In the genomic region with DNA sequence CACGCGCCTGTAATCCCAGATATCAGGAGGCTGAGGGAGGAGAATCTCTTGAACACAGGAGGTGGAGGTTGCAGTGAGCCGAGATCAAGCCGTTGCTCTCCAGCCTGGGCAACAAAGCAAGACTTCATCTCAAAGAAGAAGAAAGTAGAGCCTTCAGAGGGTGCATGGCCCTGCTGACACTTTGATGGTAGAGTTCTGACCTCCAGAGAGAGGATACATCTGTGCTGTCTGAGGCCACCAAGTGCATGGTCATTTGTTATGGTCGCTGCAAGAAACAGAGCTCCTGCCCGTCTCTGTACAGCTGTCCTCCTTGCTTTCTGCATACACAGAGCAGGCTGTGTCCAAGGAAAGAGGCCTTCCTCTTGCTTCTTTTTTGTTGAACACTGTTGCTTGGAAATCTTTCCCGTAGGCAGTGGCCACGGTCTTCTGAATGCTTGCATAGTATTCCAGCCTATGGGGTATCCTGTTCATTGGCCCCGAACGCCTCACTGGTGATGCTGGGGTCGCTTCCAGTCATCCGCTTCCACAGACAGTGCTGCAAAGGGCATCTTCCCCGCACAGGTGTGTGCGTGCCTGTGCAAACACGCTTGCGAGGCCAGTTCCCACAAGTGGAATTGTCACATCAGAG, we compare ENCODE assay signal across 30 cellular contexts. TPM values are rescaled to one million over a fixed set of nuclear protein-coding genes. Genes with fewer than 3 reads are reported as not detected.
A peak's percentile ranks its signal among the peaks of the same experiment; 100 is the strongest.
DNase-seq lines count a peak whose midpoint lies in the region; ATAC-seq and TF ChIP-seq lines count a peak whose summit lies in the region.
"Had no signal": no experiment of that assay in that cellular context is flagged by ENCODE, and none has a peak within 500 bp of the region (broad histone marks: within the 10 kb centered on the region; RNA-seq: fewer than 3 reads in every experiment).

No MANE protein-coding gene starts in this region.

- no peaks in the 10 kb centered on the region for H3K4me1 ChIP-seq in Peyer's patch
- no peaks in the 10 kb centered on the region for H3K4me1 ChIP-seq in upper lobe of right lung
- H3K4me1 ChIP-seq: left lung, neural progenitor cell had no signal

- no peak overlapping the region for H3K27ac ChIP-seq in Peyer's patch
- H3K27ac ChIP-seq in upper lobe of right lung = no peak overlapping the region
- H3K27ac ChIP-seq: dorsolateral prefrontal cortex, left lung, neural progenitor cell, VCaP had no signal

- ATAC-seq in upper lobe of right lung (no peak), HG03139 (IDR thresholded peaks at IDR 0.05; ENCODE audit: unreplicated experiment) (no peak)
- ATAC-seq: left lung, right cardiac atrium had no signal

- H3K36me3 ChIP-seq in Peyer's patch (no peaks in the 10 kb centered on the region), upper lobe of right lung (no peaks in the 10 kb centered on the region)
- H3K36me3 ChIP-seq: left lung, neural progenitor cell had no signal

- peak; percentile 8 to 9 for DNase-seq in activated T-cell treated with anti-CD3 and anti-CD28 coated beads, Interleukin-2, amount 50 U/mL, for 48 hours
- DNase-seq in activated T-cell treated with anti-CD3 and anti-CD28 coated beads, Interleukin-2, amount 50 U/mL, for 1 hour = no peak
- peak in 2 of 3 donors; percentile 2 to 13 for DNase-seq in Peyer's patch
- peak; percentile 62 for DNase-seq in mesenteric fat pad (ENCODE audit: low spot score)
- peak; percentile 17 for DNase-seq in upper lobe of right lung
- no peak for DNase-seq in stimulated activated CD4-positive, alpha-beta T cell treated with anti-CD3 and anti-CD28 coated beads, Interleukin-4, amount 100 ng/mL, for 4 hours
- DNase-seq: activated CD4-positive, alpha-beta T cell treated with anti-CD3 and anti-CD28 coated beads, Interleukin-2, amount 10 ng/mL, durations not matched to agents 24 days and 14 days; activated naive CD4-positive, alpha-beta T cell treated with anti-CD3 and anti-CD28 coated beads, Interleukin-2, amount 10 ng/mL, durations not matched to agents 7 days and 5 days; AML-193; amniotic stem cell; cerebellar nuclear complex; DND-41; GF-D8; mesenchymal stem cell; NCI-H146; NCI-H2107; NCI-H446; NCI-H774; right cardiac atrium; SW 1271; trophoblast cell had no signal

- intact Hi-C loops in upper lobe of right lung (cut with DNase I) = no loop called here

- H3K9me3 ChIP-seq in Peyer's patch = no peaks in the 10 kb centered on the region
- no peaks in the 10 kb centered on the region for H3K9me3 ChIP-seq in upper lobe of right lung
- H3K9me3 ChIP-seq: left lung had no signal

- TF ChIP-seq CTCF in Peyer's patch (IDR thresholded peaks at IDR 0.05) = no peak
- TF ChIP-seq CTCF in upper lobe of right lung (IDR thresholded peaks at IDR 0.05) = no peak

- no peaks in the 10 kb centered on the region for H3K27me3 ChIP-seq in Peyer's patch
- peaks cover 18% of the 10 kb centered on the region for H3K27me3 ChIP-seq in upper lobe of right lung
- H3K27me3 ChIP-seq: neural progenitor cell had no signal

- no peak for TF ChIP-seq POLR2A in Peyer's patch (IDR thresholded peaks at IDR 0.05)

- H3K4me3 ChIP-seq in Peyer's patch (no peak overlapping the region), upper lobe of right lung (no peak overlapping the region)
- H3K4me3 ChIP-seq: dorsolateral prefrontal cortex, left lung, neural progenitor cell had no signal

RNA-seq across cellular contexts. Expression of a gene that starts 36.8 kb away (rescaled TPM):
- total RNA-seq in Peyer's patch (under 1 TPM in 1 of 4 donors, not detected in 3; 0.18 TPM), mesenteric fat pad (0.29 TPM), upper lobe of right lung (0.46 TPM)
- total RNA-seq: activated CD4-positive, alpha-beta T cell treated with anti-CD3 and anti-CD28 coated beads, Interleukin-2, amount 10 ng/mL, durations not matched to agents 24 days and 14 days; activated CD8-positive, alpha-beta memory T cell treated with anti-CD3 and anti-CD28 coated beads for 36 hours; activated T-helper 1 cell treated with anti-CD3 and anti-CD28 coated beads, Interleukin-12 subunit alpha, Interleukin-12 subunit beta, Interleukin-2, Interleukin-4 antibody, amounts not matched to agents 30 ng/mL and 10 ng/mL and 1 ng/mL, durations not matched to agents 14 hours and 24 hours and 36 hours; CD4-positive, alpha-beta T cell; RPMI7951 had no signal

Comparison
In these comparisons a context has a peak if more than half of its experiments do, and no peak if none do; other contexts are left out.
1. DNase-seq: peak in activated T-cell treated with anti-CD3 and anti-CD28 coated beads, Interleukin-2, amount 50 U/mL, for 48 hours (2 of 2), Peyer's patch (2 of 3), mesenteric fat pad (single experiment) and upper lobe of right lung (single experiment); none in activated T-cell treated with anti-CD3 and anti-CD28 coated beads, Interleukin-2, amount 50 U/mL, for 1 hour (single experiment) and stimulated activated CD4-positive, alpha-beta T cell treated with anti-CD3 and anti-CD28 coated beads, Interleukin-4, amount 100 ng/mL, for 4 hours (0 of 2).